In the genomic region with DNA sequence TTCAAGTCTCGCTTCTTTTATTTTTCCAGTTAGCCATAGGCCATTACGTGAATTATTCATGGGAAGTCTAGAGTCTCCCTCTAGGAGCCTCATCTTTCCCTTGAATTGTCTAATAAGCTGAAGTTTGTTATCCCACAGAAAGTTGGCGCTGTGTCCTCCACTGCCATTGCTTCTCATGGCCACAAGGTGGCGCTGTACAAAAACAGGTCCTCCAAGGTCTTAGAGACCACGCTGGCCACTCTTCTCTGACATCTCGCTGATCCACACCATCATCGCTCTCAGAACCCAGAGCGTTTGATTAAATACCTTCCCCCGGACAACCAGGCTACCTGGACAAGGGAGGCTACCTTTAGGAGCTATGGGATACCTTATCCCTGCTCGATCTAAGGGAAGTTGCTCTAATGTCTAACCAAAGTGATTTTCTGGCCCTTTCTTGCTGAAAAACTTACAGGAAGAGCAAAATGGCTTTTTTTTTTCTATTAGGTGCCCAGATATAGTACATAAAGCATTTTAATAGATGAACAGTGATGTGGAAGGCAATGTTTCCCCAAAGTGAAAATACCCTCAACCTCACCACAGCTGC, we compare ENCODE assay signal across 8 cellular contexts.
DNase-seq lines count a peak whose midpoint lies in the region; ATAC-seq and TF ChIP-seq lines count a peak whose summit lies in the region.

No MANE protein-coding gene starts in this region.

- no peaks in the 10 kb centered on the region for H3K36me3 ChIP-seq in KMS-11 (ENCODE audit: insufficient read depth)
- H3K36me3 ChIP-seq in breast epithelium: no peaks in the 10 kb centered on the region

- no peak overlapping the region for H3K9ac ChIP-seq in KMS-11

- no peaks in the 10 kb centered on the region for H3K79me2 ChIP-seq in KMS-11 (ENCODE audit: insufficient read depth, low read depth)

- no peaks in the 10 kb centered on the region for H4K20me1 ChIP-seq in KMS-11 (ENCODE audit: insufficient read depth)

- no peak overlapping the region for H2AFZ ChIP-seq in KMS-11 (ENCODE audit: low read depth)

- no peaks in the 10 kb centered on the region for H3K4me1 ChIP-seq in KMS-11 (ENCODE audit: low read depth, poor library complexity, severe bottlenecking)
- no peaks in the 10 kb centered on the region for H3K4me1 ChIP-seq in breast epithelium

- H3K27me3 ChIP-seq in KMS-11 (ENCODE audit: insufficient read depth, low read depth) (no peaks in the 10 kb centered on the region), breast epithelium (peaks cover 0 to 5% of the 10 kb centered on the region in 2 donors)

- TF ChIP-seq CTCF in KMS-11 (conservative IDR thresholded peaks at IDR 0.05; ENCODE audit: low read depth, low read length) (peak; percentile 86), breast epithelium (IDR thresholded peaks at IDR 0.05) (peak in 2 of 3 donors; percentile 61 to 66)

- no peak for TF ChIP-seq POLR2A in breast epithelium (IDR thresholded peaks at IDR 0.05)

- no peaks in the 10 kb centered on the region for H3K9me3 ChIP-seq in breast epithelium

- DNase-seq in Ammon's horn (ENCODE audit: low spot score): peak; percentile 44
- DNase-seq in SHP77 treated with DMSO at 0.1 percent for 48 hours (lab: John Stamatoyannopoulos, UW): peak; percentile 45
- no peak for DNase-seq in breast epithelium (ENCODE audit: low spot score in 2 of 2)
- peak in 1 of 2 donors; percentile 20 for DNase-seq in left colon
- DNase-seq in stimulated activated CD8-positive, alpha-beta memory T cell treated with anti-CD3 and anti-CD28 coated beads, Interleukin-7, amount 100 ng/mL, for 24 hours (ENCODE audit: low read depth): peak; percentile 2
- no peak for DNase-seq in epidermal melanocyte (ENCODE audit: insufficient read length, low spot score)

- H3K4me3 ChIP-seq in KMS-11 (IDR thresholded peaks at IDR 0.05; ENCODE audit: insufficient read depth, low read depth, low read length) (no peak overlapping the region), breast epithelium (no peak overlapping the region)

- no peak overlapping the region for H3K4me2 ChIP-seq in KMS-11

- ATAC-seq in GM18498 (IDR thresholded peaks at IDR 0.05; ENCODE audit: unreplicated experiment) (peak; percentile 68), left colon (peak; percentile 47)

- H3K27ac ChIP-seq in KMS-11 (no peak overlapping the region), breast epithelium (no peak overlapping the region)

- intact Hi-C loops in breast epithelium (cut with DNase I; ENCODE audit: low total_unique reads) (no loop called here), left colon (cut with DNase I, micrococcal nuclease) (no loop called here)

Comparison
In these comparisons a context has a peak if more than half of its experiments do, and no peak if none do; other contexts are left out.
1. DNase-seq: peak in Ammon's horn (single experiment), SHP77 treated with DMSO at 0.1 percent for 48 hours (single experiment) and stimulated activated CD8-positive, alpha-beta memory T cell treated with anti-CD3 and anti-CD28 coated beads, Interleukin-7, amount 100 ng/mL, for 24 hours (single experiment); none in breast epithelium (0 of 2) and epidermal melanocyte (single experiment).